ENCODE assay signal across 15 cellular contexts in genomic region chr9:4508246-4508906, GRCh38. TPM values are rescaled to one million over a fixed set of nuclear protein-coding genes. Genes with fewer than 3 reads are reported as not detected.
DNase-seq lines count a peak whose midpoint lies in the region; ATAC-seq and TF ChIP-seq lines count a peak whose summit lies in the region.
"Had no signal": no experiment of that assay in that cellular context is flagged by ENCODE, and none has a peak within 500 bp of the region (broad histone marks: within the 10 kb centered on the region; RNA-seq: fewer than 3 reads in every experiment).

No MANE protein-coding gene starts in this region.

- H3K9me3 ChIP-seq in GM23248 (ENCODE audit: low read depth) (no peaks in the 10 kb centered on the region), adipocyte (ENCODE audit: control insufficient read depth, low read length) (no peaks in the 10 kb centered on the region), smooth muscle cell (replicated peaks; ENCODE audit: low read depth) (no peaks in the 10 kb centered on the region)
- H3K9me3 ChIP-seq: gastroesophageal sphincter, prostate gland had no signal

- peak overlapping the region; percentile 30 for H3K4me3 ChIP-seq in GM23248
- peak overlapping the region; percentile 11 for H3K4me3 ChIP-seq in adipocyte (ENCODE audit: low read length)
- H3K4me3 ChIP-seq in smooth muscle cell: no peak overlapping the region
- H3K4me3 ChIP-seq: gastroesophageal sphincter, prostate gland had no signal

- WGBS in GM23248 (ENCODE audit: low coverage in 1 of 2, low lambda C conversion rate in 2 of 2, missing lambda C conversion rate in 2 of 2), 2 experiments: 61 to 64% methylated on average over 7 of the region's 7 CpGs
- WGBS in smooth muscle cell (ENCODE audit: low lambda C conversion rate): 64% methylated on average over 7 of the region's 7 CpGs

- TF ChIP-seq CTCF in smooth muscle cell (IDR thresholded peaks at IDR 0.05; ENCODE audit: borderline replicate concordance, insufficient read depth, poor library complexity, severe bottlenecking): no peak

- peak overlapping the region; percentile 66 for H3K4me2 ChIP-seq in GM23248 (ENCODE audit: unreplicated experiment)
- H3K4me2 ChIP-seq in smooth muscle cell: peak overlapping the region; percentile 69

- H3K9ac ChIP-seq in GM23248 (peak overlapping the region; percentile 65), adipocyte (ENCODE audit: low read length) (peak overlapping the region; percentile 36), smooth muscle cell (ENCODE audit: low read depth) (peak overlapping the region; percentile 44)

- ATAC-seq in HG02623 (IDR thresholded peaks at IDR 0.05; ENCODE audit: unreplicated experiment): no peak
- ATAC-seq: gastroesophageal sphincter had no signal

- H2AFZ ChIP-seq in GM23248 (no peak overlapping the region), smooth muscle cell (ENCODE audit: low read depth) (no peak overlapping the region)

- DNase-seq in GM23248: peak; percentile 90
- DNase-seq in adipocyte (ENCODE audit: low read depth): peak; percentile 59
- DNase-seq in hepatic stellate cell (ENCODE audit: low spot score): peak; percentile 43
- no peak for DNase-seq in smooth muscle cell (lab: John Stamatoyannopoulos, UW; ENCODE audit: unreplicated experiment)
- DNase-seq in NCI-H146 (lab: John Stamatoyannopoulos, UW): no peak
- no peak for DNase-seq in stimulated activated CD4-positive, alpha-beta T cell treated with anti-CD3 and anti-CD28 coated beads, Interleukin-4, amount 100 ng/mL, for 4 hours
- DNase-seq: activated CD4-positive, alpha-beta memory T cell treated with anti-CD3 and anti-CD28 coated beads for 36 hours; activated naive CD4-positive, alpha-beta T cell treated with anti-CD3 and anti-CD28 coated beads, Interleukin-2, amount 10 ng/mL, durations not matched to agents 7 days and 5 days; DMS 273 treated with DMSO at 0.1 percent for 48 hours; KBM-7; NCI-H2107 had no signal

- H3F3A ChIP-seq in GM23248 (ENCODE audit: insufficient read depth): peaks cover 40% of the 10 kb centered on the region
- H3F3A ChIP-seq in smooth muscle cell (ENCODE audit: low read depth): peaks cover 7% of the 10 kb centered on the region

- no peaks in the 10 kb centered on the region for H3K27me3 ChIP-seq in GM23248 (replicated peaks; ENCODE audit: insufficient read depth)
- H3K27me3 ChIP-seq in adipocyte (replicated peaks; ENCODE audit: control insufficient read depth, insufficient read depth, low read length): no peaks in the 10 kb centered on the region
- no peaks in the 10 kb centered on the region for H3K27me3 ChIP-seq in smooth muscle cell (ENCODE audit: low read depth)
- H3K27me3 ChIP-seq: gastroesophageal sphincter had no signal

- in situ Hi-C loops in GM23248 (cut with MboI): no loop called here

- no peaks in the 10 kb centered on the region; the same call in 1 of the 2 replicates for H3K36me3 ChIP-seq in GM23248 (ENCODE audit: low read depth)
- H3K36me3 ChIP-seq in adipocyte (ENCODE audit: control insufficient read depth, insufficient read depth, low read length, severe bottlenecking): no peaks in the 10 kb centered on the region
- no peaks in the 10 kb centered on the region for H3K36me3 ChIP-seq in smooth muscle cell (ENCODE audit: low read depth)
- H3K36me3 ChIP-seq: gastroesophageal sphincter, prostate gland had no signal

- H3K79me2 ChIP-seq in GM23248 (ENCODE audit: insufficient read depth) (peaks cover 71% of the 10 kb centered on the region), smooth muscle cell (ENCODE audit: low read depth) (no peaks in the 10 kb centered on the region)

- H3K4me1 ChIP-seq in GM23248 (ENCODE audit: insufficient read depth): peaks cover 43% of the 10 kb centered on the region
- H3K4me1 ChIP-seq in adipocyte (ENCODE audit: control insufficient read depth, insufficient read depth, low read length): peaks cover 23% of the 10 kb centered on the region
- H3K4me1 ChIP-seq in smooth muscle cell (ENCODE audit: low read depth): peaks cover 12% of the 10 kb centered on the region
- H3K4me1 ChIP-seq: gastroesophageal sphincter, prostate gland had no signal

- H4K20me1 ChIP-seq in GM23248 (ENCODE audit: insufficient read depth) (no peaks in the 10 kb centered on the region), smooth muscle cell (ENCODE audit: low read depth) (no peaks in the 10 kb centered on the region)

- peak overlapping the region; percentile 90 for H3K27ac ChIP-seq in GM23248
- H3K27ac ChIP-seq in smooth muscle cell (ENCODE audit: low read depth): peak overlapping the region; percentile 73
- H3K27ac ChIP-seq: gastroesophageal sphincter, prostate gland had no signal

- H3K9me2 ChIP-seq in GM23248 (ENCODE audit: insufficient read depth): no peaks in the 10 kb centered on the region

RNA-seq across cellular contexts. Expression of gene SLC1A1, which starts 18.1 kb away (rescaled TPM):
- total RNA-seq in GM23248 (2014; rRNA removed; shearing (Covaris generic)): 45.4 and 47.6 TPM in 2 replicates
- 34.6 and 36.3 TPM in 2 replicates for polyA plus RNA-seq in GM23248 (2016; fragmentation: Nextera tagmentation; extraction: Ambion mirVana)
- total RNA-seq in smooth muscle cell: 15.6 and 19.3 TPM in 2 replicates
- 6.1 and 11.3 TPM in 2 replicates for polyA plus RNA-seq in smooth muscle cell
- total RNA-seq: activated CD4-positive, alpha-beta memory T cell treated with anti-CD3 and anti-CD28 coated beads for 36 hours; T-helper 2 cell treated with Interferon-gamma antibody and Interleukin-4, amounts not matched to agents 100 ng/mL and 5 ng/mL, for 36 hours had no signal

Comparison
In these comparisons a context has a peak if more than half of its experiments do, and no peak if none do; other contexts are left out.
1. DNase-seq: peak in GM23248 (single experiment), adipocyte (single experiment) and hepatic stellate cell (single experiment); none in smooth muscle cell (single experiment), NCI-H146 (single experiment) and stimulated activated CD4-positive, alpha-beta T cell treated with anti-CD3 and anti-CD28 coated beads, Interleukin-4, amount 100 ng/mL, for 4 hours (0 of 2).
2. Peak in every context shown above with its lines, with median percentiles within 50 percentile points of each other: H3K9ac ChIP-seq.